In genomic region chr1:85463666-85464496, GRCh38 we compare ENCODE assay signal across 8 cellular contexts. TPM values are rescaled to one million over a fixed set of nuclear protein-coding genes. Genes with fewer than 3 reads are reported as not detected.
DNase-seq lines count a peak whose midpoint lies in the region; ATAC-seq and TF ChIP-seq lines count a peak whose summit lies in the region.

No MANE protein-coding gene starts in this region.

- intact Hi-C loops in mammary epithelial cell (cut with micrococcal nuclease): no loop called here

- H3K27me3 ChIP-seq in mammary epithelial cell (ENCODE audit: insufficient read depth, low read length): no peaks in the 10 kb centered on the region

- peak overlapping the region; percentile 70 to 82 (median 70) for H3K4me3 ChIP-seq in mammary epithelial cell (replicated peaks in 1 of 3; ENCODE audit: insufficient read depth in 1 of 3, low read depth in 2 of 3, low read length in 3 of 3)

- no peaks in the 10 kb centered on the region for H3K36me3 ChIP-seq in mammary epithelial cell (ENCODE audit: insufficient read depth, low read length)

- peaks cover 4% of the 10 kb centered on the region for H3K79me2 ChIP-seq in mammary epithelial cell (ENCODE audit: insufficient read depth, low read length)

- H3K9ac ChIP-seq in mammary epithelial cell (ENCODE audit: insufficient read depth, low read length): peak overlapping the region; percentile 8

- WGBS in mammary epithelial cell (ENCODE audit: low coverage, missing lambda C conversion rate): 33% methylated on average over 20 of the region's 26 CpGs

- no peak for TF ChIP-seq CTCF in mammary epithelial cell (conservative IDR thresholded peaks at IDR 0.05 in 1 of 2, IDR thresholded peaks at IDR 0.05 in 1 of 2; ENCODE audit: extremely low read depth in 1 of 2, insufficient read depth in 1 of 2, low read depth in 1 of 2, low read length in 2 of 2)

- peaks cover 13% of the 10 kb centered on the region for H3K4me1 ChIP-seq in mammary epithelial cell (ENCODE audit: insufficient read depth, low read length)

- dilution Hi-C loops in mammary epithelial cell (cut with HindIII; ENCODE audit: low sequenced_read_pairs): no loop called here

- no TSS peak for BruUV-seq in mammary epithelial cell (replicated peaks; lab: Mats Ljungman, UMichigan)

- peak; percentile 6 for DNase-seq in DMS153 treated with DMSO at 0.1 percent for 48 hours (lab: John Stamatoyannopoulos, UW; ENCODE audit: unreplicated experiment)
- DNase-seq in DMS153 (lab: John Stamatoyannopoulos, UW): no peak
- DNase-seq in NCI-H1105 treated with DMSO at 0.1 percent for 48 hours (lab: John Stamatoyannopoulos, UW): peak; percentile 26
- DNase-seq in mammary epithelial cell: no peak
- peak; percentile 23 for DNase-seq in kidney glomerular epithelial cell (lab: John Stamatoyannopoulos, UW)
- DNase-seq in superior temporal gyrus (ENCODE audit: extremely low spot score): peak; percentile 56
- DNase-seq in activated effector memory CD4-positive, alpha-beta T cell treated with Interleukin-2 at 50 U/mL for 16 hours: no peak

- no peak for ATAC-seq in HG02840 (IDR thresholded peaks at IDR 0.05; ENCODE audit: low FRiP score, unreplicated experiment)

- H4K20me1 ChIP-seq in mammary epithelial cell (ENCODE audit: insufficient read depth, low read length): no peaks in the 10 kb centered on the region

- H3K9me3 ChIP-seq in mammary epithelial cell (replicated peaks; ENCODE audit: insufficient read depth, low read length): no peaks in the 10 kb centered on the region

- H2AFZ ChIP-seq in mammary epithelial cell (ENCODE audit: low read depth, low read length): peak overlapping the region; percentile 99

- H3K27ac ChIP-seq in mammary epithelial cell (ENCODE audit: insufficient read depth, low read depth, low read length): no peak overlapping the region

- CTCF ChIA-PET in mammary epithelial cell (lab: Charles Lee; ENCODE audit: low non-redundant PET): interaction anchor here (0.7 kb wide), 1 partner anchor 39 kb away, joined by 3 read pairs; no protein-coding TSS in a partner anchor

- in situ Hi-C loops in mammary epithelial cell (cut with MboI; ENCODE audit: low sequenced_read_pairs in 2 of 2): no loop called here

- H3K4me2 ChIP-seq in mammary epithelial cell (ENCODE audit: insufficient read depth, low read depth, low read length): peak overlapping the region; percentile 98

RNA-seq across cellular contexts. Expression of gene DDAH1, which starts 1.1 kb away (rescaled TPM):
- 10 to 100 TPM in 1 of 2 donors, 1 to 10 TPM in 1; 5.1 to 15.8 TPM for total RNA-seq in mammary epithelial cell
- polyA plus RNA-seq in mammary epithelial cell: 7.6 TPM
- polyA minus RNA-seq in mammary epithelial cell: 12.0 TPM

Comparison
In these comparisons a context has a peak if more than half of its experiments do, and no peak if none do; other contexts are left out.
1. DNase-seq: peak in DMS153 treated with DMSO at 0.1 percent for 48 hours (single experiment), NCI-H1105 treated with DMSO at 0.1 percent for 48 hours (single experiment), kidney glomerular epithelial cell (single experiment) and superior temporal gyrus (single experiment); none in DMS153 (single experiment), mammary epithelial cell (single experiment) and activated effector memory CD4-positive, alpha-beta T cell treated with Interleukin-2 at 50 U/mL for 16 hours (single experiment).